ENCODE assay signal across 9 cellular contexts in the genomic region with DNA sequence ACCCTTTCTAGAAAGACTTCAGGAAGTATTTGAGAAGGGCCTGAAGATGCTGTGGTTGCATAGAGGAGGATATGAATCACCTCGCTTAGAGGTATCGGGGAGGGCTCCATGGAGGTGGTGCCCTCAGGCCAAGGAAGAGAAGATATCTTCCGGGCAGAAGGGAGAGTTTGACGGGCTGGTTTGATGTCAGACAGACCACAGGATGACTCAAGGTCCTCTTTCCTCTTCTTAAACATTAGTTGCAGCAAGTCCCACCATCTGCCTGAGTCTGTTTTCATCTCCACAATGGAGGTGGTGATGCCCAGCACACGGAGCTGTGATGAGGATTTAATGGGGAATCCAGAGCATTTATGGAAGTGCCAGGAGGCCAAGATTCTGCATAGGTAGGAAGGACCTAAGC. TPM values are rescaled to one million over a fixed set of nuclear protein-coding genes. Genes with fewer than 3 reads are reported as not detected.
A peak's percentile ranks its signal among the peaks of the same experiment; 100 is the strongest.
DNase-seq lines count a peak whose midpoint lies in the region; ATAC-seq and TF ChIP-seq lines count a peak whose summit lies in the region.
"Had no signal": no experiment of that assay in that cellular context is flagged by ENCODE, and none has a peak within 500 bp of the region (broad histone marks: within the 10 kb centered on the region; RNA-seq: fewer than 3 reads in every experiment).

No MANE protein-coding gene starts in this region.

- DNase-seq in OCI-LY7 (ENCODE audit: low spot score) (no peak), Caco-2 (no peak), lower leg skin (ENCODE audit: low spot score in 2 of 2) (no peak), NCI-H2107 treated with DMSO at 0.1 percent for 48 hours (lab: John Stamatoyannopoulos, UW; ENCODE audit: unreplicated experiment) (no peak)
- DNase-seq in stimulated activated CD4-positive, alpha-beta T cell treated with anti-CD3 and anti-CD28 coated beads, Interleukin-15, amount 100 ng/mL, for 1 hour (ENCODE audit: low read depth in 1 of 2, low spot score in 1 of 2), result peak; percentile 37 to 45

- H3K4me3 ChIP-seq in OCI-LY7 (ENCODE audit: low read depth, low read length, poor library complexity, severe bottlenecking) (no peak overlapping the region), Caco-2 (ENCODE audit: low read depth, low read length) (no peak overlapping the region), lower leg skin (ENCODE audit: low read depth, poor library complexity, severe bottlenecking) (no peak overlapping the region)

- BruUV-seq in OCI-LY7 (replicated peaks; lab: Mats Ljungman, UMichigan), result no TSS peak
- no TSS peak for BruUV-seq in Caco-2 (replicated peaks; lab: Mats Ljungman, UMichigan)

- H3K9me3 ChIP-seq in OCI-LY7 (ENCODE audit: low read length) (no peaks in the 10 kb centered on the region), Caco-2 (no peaks in the 10 kb centered on the region)

- H3K4me1 Mint-ChIP-seq in activated T-helper 17 cell treated with anti-CD3 and anti-CD28 coated beads, Interleukin-2, amount 50 U/mL, for 72 hours, result peaks cover 46% of the 10 kb centered on the region
- no peaks in the 10 kb centered on the region for H3K4me1 Mint-ChIP-seq in Caco-2 (ENCODE audit: low read depth, unreplicated experiment)

- H3K4me3 Mint-ChIP-seq in activated T-helper 17 cell treated with anti-CD3 and anti-CD28 coated beads, Interleukin-2, amount 50 U/mL, for 72 hours, result peak overlapping the region; percentile 80
- no peak overlapping the region for H3K4me3 Mint-ChIP-seq in Caco-2 (ENCODE audit: unreplicated experiment)

- POLR2A ChIA-PET in OCI-LY7 (lab: Charles Lee), result no interaction called here
- POLR2A ChIA-PET in Caco-2 (lab: Charles Lee), result no interaction called here

- peak overlapping the region; percentile 52 for H3K4me2 ChIP-seq in OCI-LY7 (ENCODE audit: low read length)

- CTCF ChIA-PET in OCI-LY7 (lab: Charles Lee; ENCODE audit: unreplicated experiment), result no interaction called here
- CTCF ChIA-PET in Caco-2 (lab: Charles Lee), result no interaction called here

- no peak for TF ChIP-seq POLR2A in lower leg skin (IDR thresholded peaks at IDR 0.05)

- peaks cover 6% of the 10 kb centered on the region for H4K20me1 ChIP-seq in OCI-LY7 (ENCODE audit: insufficient read depth, low read length)

- H3K36me3 Mint-ChIP-seq in activated T-helper 17 cell treated with anti-CD3 and anti-CD28 coated beads, Interleukin-2, amount 50 U/mL, for 72 hours (ENCODE audit: low read depth), result peaks cover 100% of the 10 kb centered on the region
- no peaks in the 10 kb centered on the region for H3K36me3 Mint-ChIP-seq in Caco-2 (ENCODE audit: insufficient read depth, unreplicated experiment)

- H3K27me3 Mint-ChIP-seq in activated T-helper 17 cell treated with anti-CD3 and anti-CD28 coated beads, Interleukin-2, amount 50 U/mL, for 72 hours, result no peaks in the 10 kb centered on the region
- H3K27me3 Mint-ChIP-seq in Caco-2 (ENCODE audit: insufficient read depth, unreplicated experiment), result no peaks in the 10 kb centered on the region

- no peaks in the 10 kb centered on the region for H3K79me2 ChIP-seq in OCI-LY7 (ENCODE audit: insufficient read depth, low read depth, low read length)

- H3K27ac Mint-ChIP-seq in activated T-helper 17 cell treated with anti-CD3 and anti-CD28 coated beads, Interleukin-2, amount 50 U/mL, for 72 hours, result peak overlapping the region; percentile 90
- no peak overlapping the region for H3K27ac Mint-ChIP-seq in Caco-2 (ENCODE audit: unreplicated experiment)

- H3K36me3 ChIP-seq in OCI-LY7 (ENCODE audit: insufficient read depth, low read length) (peaks cover 7% of the 10 kb centered on the region; the same call in 1 of the 2 replicates), Caco-2 (ENCODE audit: control insufficient read depth, insufficient read depth, low read length) (no peaks in the 10 kb centered on the region)

- no peaks in the 10 kb centered on the region for H3K9me2 ChIP-seq in OCI-LY7 (ENCODE audit: insufficient read depth, low read length)

- 70 to 73% methylated on average over 5 of the region's 5 CpGs for WGBS in lower leg skin, 2 donors

- H2AFZ ChIP-seq in OCI-LY7 (ENCODE audit: low read length), result no peak overlapping the region

- peaks cover 3% of the 10 kb centered on the region for H3K9me3 Mint-ChIP-seq in activated T-helper 17 cell treated with anti-CD3 and anti-CD28 coated beads, Interleukin-2, amount 50 U/mL, for 72 hours
- no peaks in the 10 kb centered on the region for H3K9me3 Mint-ChIP-seq in Caco-2 (ENCODE audit: unreplicated experiment)

- H3K27ac ChIP-seq in OCI-LY7 (ENCODE audit: low read depth, low read length, poor library complexity, severe bottlenecking), result no peak overlapping the region

- no peak for TF ChIP-seq CTCF in OCI-LY7 (conservative IDR thresholded peaks at IDR 0.05; ENCODE audit: low read length)
- no peak for TF ChIP-seq CTCF in Caco-2 (IDR thresholded peaks at IDR 0.05; ENCODE audit: insufficient read depth in 1 of 2, low read depth in 1 of 2, low read length in 1 of 2, severe bottlenecking in 1 of 2, unreplicated experiment in 1 of 2)
- no peak for TF ChIP-seq CTCF in lower leg skin (IDR thresholded peaks at IDR 0.05)

- intact Hi-C loops in OCI-LY7 (cut with micrococcal nuclease; ENCODE audit: unreplicated experiment), result no loop called here
- intact Hi-C loops in Caco-2 (cut with micrococcal nuclease; ENCODE audit: unreplicated experiment), result no loop called here
- intact Hi-C loops in lower leg skin (cut with DNase I; ENCODE audit: low total_unique reads), result no loop called here

- peaks cover 45% of the 10 kb centered on the region for H3K4me1 ChIP-seq in OCI-LY7 (ENCODE audit: insufficient read depth, low read length, poor library complexity, severe bottlenecking)
- H3K4me1 ChIP-seq in Caco-2, result no peaks in the 10 kb centered on the region

- no peaks in the 10 kb centered on the region for H3K27me3 ChIP-seq in Caco-2 (replicated peaks; ENCODE audit: control insufficient read depth, insufficient read depth, low read length)

- ATAC-seq in GM19452 (IDR thresholded peaks at IDR 0.05; ENCODE audit: unreplicated experiment) (peak; percentile 60), GM21528 (IDR thresholded peaks at IDR 0.05; ENCODE audit: low FRiP score, unreplicated experiment) (no peak)
- ATAC-seq in activated T-helper 17 cell treated with anti-CD3 and anti-CD28 coated beads, Interleukin-2, amount 50 U/mL, for 72 hours (replicated peaks), result peak; percentile 93

RNA-seq across cellular contexts. Expression of gene RUNX3, which starts 25.1 kb away (rescaled TPM):
- total RNA-seq in OCI-LY7 (2014; rRNA removed; shearing (Covaris generic)), result 9.5 and 12.2 TPM in 2 replicates
- 39.5 and 41.1 TPM in 2 replicates for total RNA-seq in OCI-LY7 (2022)
- 100 to 1,000 TPM; 116 to 145 TPM for total RNA-seq in activated T-helper 17 cell treated with anti-CD3 and anti-CD28 coated beads, Interleukin-2, amount 50 U/mL, for 72 hours
- 1.1 and 1.6 TPM in 2 replicates for total RNA-seq in Caco-2 (2022)
- 10 to 100 TPM in 3 of 4 donors, 1 to 10 TPM in 1; 6.1 to 24.4 (median 19.8) TPM for total RNA-seq in lower leg skin
- total RNA-seq: myocyte had no signal

Comparison
In these comparisons a context has a peak if more than half of its experiments do, and no peak if none do; other contexts are left out.
1. DNase-seq: peak in stimulated activated CD4-positive, alpha-beta T cell treated with anti-CD3 and anti-CD28 coated beads, Interleukin-15, amount 100 ng/mL, for 1 hour (2 of 2); none in OCI-LY7 (single experiment), Caco-2 (0 of 2), lower leg skin (0 of 2) and NCI-H2107 treated with DMSO at 0.1 percent for 48 hours (single experiment).